ENCODE assay signal across 9 cellular contexts in genomic region chr5:53041071-53041692, GRCh38. TPM values are rescaled to one million over a fixed set of nuclear protein-coding genes. Genes with fewer than 3 reads are reported as not detected.
DNase-seq lines count a peak whose midpoint lies in the region; ATAC-seq and TF ChIP-seq lines count a peak whose summit lies in the region.
"Had no signal": no experiment of that assay in that cellular context is flagged by ENCODE, and none has a peak within 500 bp of the region (broad histone marks: within the 10 kb centered on the region; RNA-seq: fewer than 3 reads in every experiment).

No MANE protein-coding gene starts in this region.

- TF ChIP-seq CTCF in esophagus squamous epithelium (IDR thresholded peaks at IDR 0.05) = no peak

- 12 to 33% methylated on average over 4 of the region's 4 CpGs for WGBS in esophagus squamous epithelium, 2 donors

- H3K27ac ChIP-seq in esophagus squamous epithelium = no peak overlapping the region

- ATAC-seq in GM18498 (IDR thresholded peaks at IDR 0.05; ENCODE audit: unreplicated experiment) (peak; percentile 99), GM21526 (IDR thresholded peaks at IDR 0.05; ENCODE audit: low FRiP score, unreplicated experiment) (peak; percentile 99), HG03565 (IDR thresholded peaks at IDR 0.05; ENCODE audit: unreplicated experiment) (peak; percentile 99)

- H3K9me3 ChIP-seq in esophagus squamous epithelium = no peaks in the 10 kb centered on the region

- no peak for TF ChIP-seq POLR2A in esophagus squamous epithelium (IDR thresholded peaks at IDR 0.05)

- peaks cover 5 to 48% (median 16%) of the 10 kb centered on the region in 3 donors for H3K4me1 ChIP-seq in esophagus squamous epithelium

- intact Hi-C loops in posterior cingulate gyrus (cut with DNase I) (no loop called here), esophagus squamous epithelium (cut with DNase I) (no loop called here)

- H3K36me3 ChIP-seq in esophagus squamous epithelium = peaks cover 0 to 23% (median 0%) of the 10 kb centered on the region in 3 donors

- DNase-seq in fibroblast of peridontal ligament (ENCODE audit: extremely low read depth) (peak; percentile 32), posterior cingulate gyrus (no peak), DMS153 treated with DMSO at 0.1 percent for 48 hours (lab: John Stamatoyannopoulos, UW; ENCODE audit: unreplicated experiment) (no peak), esophagus squamous epithelium (lab: John Stamatoyannopoulos, UW) (no peak), GM03348 (ENCODE audit: low spot score) (no peak)
- DNase-seq: hippocampal formation had no signal

- H3K4me3 ChIP-seq in esophagus squamous epithelium = no peak overlapping the region

- no peaks in the 10 kb centered on the region for H3K27me3 ChIP-seq in esophagus squamous epithelium

RNA-seq across cellular contexts. Expression of gene ITGA2, which starts 52.0 kb away (rescaled TPM):
- total RNA-seq in esophagus squamous epithelium = 10 to 100 TPM; 12.0 to 28.5 (median 21.6) TPM
